Comparison of ENCODE assay signal across 18 cellular contexts in genomic region chr9:92313624-92314012, GRCh38. TPM values are rescaled to one million over a fixed set of nuclear protein-coding genes. Genes with fewer than 3 reads are reported as not detected.
DNase-seq lines count a peak whose midpoint lies in the region; ATAC-seq and TF ChIP-seq lines count a peak whose summit lies in the region.
"Had no signal": no experiment of that assay in that cellular context is flagged by ENCODE, and none has a peak within 500 bp of the region (broad histone marks: within the 10 kb centered on the region; RNA-seq: fewer than 3 reads in every experiment).

No MANE protein-coding gene starts in this region.

- H2AFZ ChIP-seq in neural progenitor cell (replicated peaks): no peak overlapping the region

- H3K36me3 ChIP-seq in neural progenitor cell: peaks cover 5% of the 10 kb centered on the region

- H3K4me2 ChIP-seq in neural progenitor cell: no peak overlapping the region

- H3K9ac ChIP-seq in neural progenitor cell: peak overlapping the region; percentile 42

- H3K27ac ChIP-seq in RWPE1 (peak overlapping the region; percentile 68), neural progenitor cell (no peak overlapping the region)
- H3K27ac ChIP-seq: pancreas, upper lobe of right lung had no signal

- no peaks in the 10 kb centered on the region for H3K27me3 ChIP-seq in neural progenitor cell
- H3K27me3 ChIP-seq: pancreas, upper lobe of right lung had no signal

- H3K9me3 Mint-ChIP-seq in activated CD4-positive, alpha-beta T cell treated with anti-CD3 and anti-CD28 coated beads for 36 hours (ENCODE audit: low read depth): no peaks in the 10 kb centered on the region
- no peaks in the 10 kb centered on the region for H3K9me3 Mint-ChIP-seq in activated CD4-positive, alpha-beta T cell treated with anti-CD3 and anti-CD28 coated beads, Interleukin-2, amount 10 ng/mL, durations not matched to agents 7 days and 5 days
- no peaks in the 10 kb centered on the region for H3K9me3 Mint-ChIP-seq in endothelial cell (ENCODE audit: unreplicated experiment)
- H3K9me3 Mint-ChIP-seq in neural progenitor cell: no peaks in the 10 kb centered on the region
- H3K9me3 Mint-ChIP-seq: CD8-positive, alpha-beta T cell had no signal

- TF ChIP-seq CTCF in RWPE1 (conservative IDR thresholded peaks at IDR 0.05; ENCODE audit: low read depth): no peak
- TF ChIP-seq CTCF in endothelial cell (IDR thresholded peaks at IDR 0.05; ENCODE audit: unreplicated experiment): no peak
- TF ChIP-seq CTCF in neural progenitor cell (IDR thresholded peaks at IDR 0.05): no peak

- POLR2A ChIA-PET in activated CD4-positive, alpha-beta T cell treated with anti-CD3 and anti-CD28 coated beads for 36 hours (lab: Charles Lee): interaction anchor here (0.7 kb wide), 1 partner anchor 15 kb away, joined by 4 read pairs; no protein-coding TSS in a partner anchor
- POLR2A ChIA-PET in activated CD4-positive, alpha-beta T cell treated with anti-CD3 and anti-CD28 coated beads, Interleukin-2, amount 10 ng/mL, durations not matched to agents 7 days and 5 days (lab: Charles Lee): no interaction called here
- POLR2A ChIA-PET in RWPE1 (lab: Yijun Ruan, JAX; ENCODE audit: low non-redundant PET): no interaction called here

- H3K4me1 ChIP-seq in neural progenitor cell: no peaks in the 10 kb centered on the region
- H3K4me1 ChIP-seq: upper lobe of right lung had no signal

- peak overlapping the region; percentile 12 for H3K27ac Mint-ChIP-seq in activated CD4-positive, alpha-beta T cell treated with anti-CD3 and anti-CD28 coated beads for 36 hours
- H3K27ac Mint-ChIP-seq in activated CD4-positive, alpha-beta T cell treated with anti-CD3 and anti-CD28 coated beads, Interleukin-2, amount 10 ng/mL, durations not matched to agents 7 days and 5 days: no peak overlapping the region
- H3K27ac Mint-ChIP-seq in endothelial cell (ENCODE audit: unreplicated experiment) (peak overlapping the region; percentile 89), neural progenitor cell (no peak overlapping the region)

- H3K36me3 Mint-ChIP-seq in activated CD4-positive, alpha-beta T cell treated with anti-CD3 and anti-CD28 coated beads for 36 hours (ENCODE audit: low read depth): peaks cover 78% of the 10 kb centered on the region
- peaks cover 69% of the 10 kb centered on the region for H3K36me3 Mint-ChIP-seq in activated CD4-positive, alpha-beta T cell treated with anti-CD3 and anti-CD28 coated beads, Interleukin-2, amount 10 ng/mL, durations not matched to agents 7 days and 5 days (ENCODE audit: low read depth)
- H3K36me3 Mint-ChIP-seq in endothelial cell (ENCODE audit: low read depth, unreplicated experiment) (peaks cover 22% of the 10 kb centered on the region), neural progenitor cell (peaks cover 11% of the 10 kb centered on the region)

- no peak overlapping the region for H3K4me3 Mint-ChIP-seq in activated CD4-positive, alpha-beta T cell treated with anti-CD3 and anti-CD28 coated beads for 36 hours
- no peak overlapping the region for H3K4me3 Mint-ChIP-seq in activated CD4-positive, alpha-beta T cell treated with anti-CD3 and anti-CD28 coated beads, Interleukin-2, amount 10 ng/mL, durations not matched to agents 7 days and 5 days
- no peak overlapping the region for H3K4me3 Mint-ChIP-seq in endothelial cell (ENCODE audit: unreplicated experiment)
- no peak overlapping the region for H3K4me3 Mint-ChIP-seq in neural progenitor cell
- H3K4me3 Mint-ChIP-seq: CD8-positive, alpha-beta T cell had no signal

- ATAC-seq in activated CD4-positive, alpha-beta T cell treated with anti-CD3 and anti-CD28 coated beads for 36 hours: no peak
- ATAC-seq in HG02981 (IDR thresholded peaks at IDR 0.05; ENCODE audit: unreplicated experiment) (no peak), HG02852 (IDR thresholded peaks at IDR 0.05; ENCODE audit: unreplicated experiment) (no peak)
- ATAC-seq: CD8-positive, alpha-beta T cell; left colon; pancreas; upper lobe of right lung had no signal

- no peaks in the 10 kb centered on the region for H4K20me1 ChIP-seq in neural progenitor cell (ENCODE audit: low read depth)

- no peak overlapping the region for H3K4me3 ChIP-seq in neural progenitor cell
- H3K4me3 ChIP-seq: pancreas, upper lobe of right lung had no signal

- DNase-seq in activated CD4-positive, alpha-beta T cell treated with anti-CD3 and anti-CD28 coated beads for 36 hours: no peak
- DNase-seq in activated CD4-positive, alpha-beta T cell treated with anti-CD3 and anti-CD28 coated beads, Interleukin-2, amount 10 ng/mL, durations not matched to agents 7 days and 5 days: no peak
- no peak for DNase-seq in RWPE1 (ENCODE audit: low spot score)
- no peak for DNase-seq in endothelial cell (ENCODE audit: low spot score)
- no peak for DNase-seq in neural progenitor cell (ENCODE audit: low spot score)
- DNase-seq in HCEC 1CT: no peak
- DNase-seq: activated gamma-delta T cell; CD8-positive, alpha-beta T cell; DND-41; IMR-90; left colon; NCI-H1930; NCI-H446 treated with DMSO at 0.1 percent for 48 hours; pancreas; stimulated activated naive CD4-positive, alpha-beta T cell treated with Interleukin-2 at 50 U/mL for 16 hours; upper lobe of right lung had no signal

- H3K27me3 Mint-ChIP-seq in activated CD4-positive, alpha-beta T cell treated with anti-CD3 and anti-CD28 coated beads for 36 hours: no peaks in the 10 kb centered on the region
- H3K27me3 Mint-ChIP-seq in activated CD4-positive, alpha-beta T cell treated with anti-CD3 and anti-CD28 coated beads, Interleukin-2, amount 10 ng/mL, durations not matched to agents 7 days and 5 days: no peaks in the 10 kb centered on the region
- H3K27me3 Mint-ChIP-seq in endothelial cell (ENCODE audit: unreplicated experiment) (peaks cover 2% of the 10 kb centered on the region), neural progenitor cell (ENCODE audit: insufficient read depth, low read depth) (no peaks in the 10 kb centered on the region)

- CTCF ChIA-PET in activated CD4-positive, alpha-beta T cell treated with anti-CD3 and anti-CD28 coated beads for 36 hours (lab: Charles Lee): interaction anchor here (1.1 to 1.7 kb wide), 4 partner anchors 8 to 179 kb away, joined by 3 to 5 read pairs (median 4); no protein-coding TSS in a partner anchor
- CTCF ChIA-PET in activated CD4-positive, alpha-beta T cell treated with anti-CD3 and anti-CD28 coated beads, Interleukin-2, amount 10 ng/mL, durations not matched to agents 7 days and 5 days (lab: Charles Lee): interaction anchor here (1.0 kb wide), 1 partner anchor 12 kb away, joined by 3 read pairs; no protein-coding TSS in a partner anchor
- CTCF ChIA-PET in RWPE1 (lab: Yijun Ruan, JAX): no interaction called here

- H3K9me3 ChIP-seq in neural progenitor cell (ENCODE audit: low read depth): no peaks in the 10 kb centered on the region
- H3K9me3 ChIP-seq: pancreas, upper lobe of right lung had no signal

- peaks cover 45% of the 10 kb centered on the region for H3K4me1 Mint-ChIP-seq in activated CD4-positive, alpha-beta T cell treated with anti-CD3 and anti-CD28 coated beads for 36 hours
- peaks cover 42% of the 10 kb centered on the region for H3K4me1 Mint-ChIP-seq in activated CD4-positive, alpha-beta T cell treated with anti-CD3 and anti-CD28 coated beads, Interleukin-2, amount 10 ng/mL, durations not matched to agents 7 days and 5 days
- H3K4me1 Mint-ChIP-seq in endothelial cell (ENCODE audit: unreplicated experiment): peaks cover 17% of the 10 kb centered on the region
- no peaks in the 10 kb centered on the region for H3K4me1 Mint-ChIP-seq in neural progenitor cell

- intact Hi-C loops in activated CD4-positive, alpha-beta T cell treated with anti-CD3 and anti-CD28 coated beads for 36 hours (cut with DNase I, micrococcal nuclease): no loop called here

- no peaks in the 10 kb centered on the region for H3F3A ChIP-seq in neural progenitor cell (ENCODE audit: low read depth)

- peaks cover 5% of the 10 kb centered on the region for H3K79me2 ChIP-seq in neural progenitor cell (ENCODE audit: low read depth)

RNA-seq across cellular contexts. Expression of gene NOL8, which starts 11.5 kb away (rescaled TPM):
- total RNA-seq in activated CD4-positive, alpha-beta T cell treated with anti-CD3 and anti-CD28 coated beads for 36 hours: 10 to 100 TPM; 57.7 to 80.2 TPM
- total RNA-seq in activated CD4-positive, alpha-beta T cell treated with anti-CD3 and anti-CD28 coated beads, Interleukin-2, amount 10 ng/mL, durations not matched to agents 7 days and 5 days: 10 to 100 TPM; 58.0 to 73.0 TPM
- 28.2 TPM for total RNA-seq in endothelial cell (ENCODE audit: unreplicated experiment)
- 15.2 and 21.0 TPM in 2 replicates for total RNA-seq in neural progenitor cell (ENCODE audit: low replicate concordance)

RNA-seq across cellular contexts. Expression of gene CENPP, which starts 12.1 kb away (rescaled TPM):
- total RNA-seq in activated CD4-positive, alpha-beta T cell treated with anti-CD3 and anti-CD28 coated beads for 36 hours: 10 to 100 TPM; 22.8 to 32.3 TPM
- 10 to 100 TPM; 23.3 to 31.6 TPM for total RNA-seq in activated CD4-positive, alpha-beta T cell treated with anti-CD3 and anti-CD28 coated beads, Interleukin-2, amount 10 ng/mL, durations not matched to agents 7 days and 5 days
- total RNA-seq in endothelial cell (ENCODE audit: unreplicated experiment) (4.5 TPM), neural progenitor cell (ENCODE audit: low replicate concordance) (5.5 and 10.7 TPM in 2 replicates)

RNA-seq across cellular contexts. Expression of gene IARS1, which starts 20.1 kb away (rescaled TPM):
- total RNA-seq in activated CD4-positive, alpha-beta T cell treated with anti-CD3 and anti-CD28 coated beads for 36 hours: 100 to 1,000 TPM; 261 to 286 TPM
- 100 to 1,000 TPM; 123 to 128 TPM for total RNA-seq in activated CD4-positive, alpha-beta T cell treated with anti-CD3 and anti-CD28 coated beads, Interleukin-2, amount 10 ng/mL, durations not matched to agents 7 days and 5 days
- total RNA-seq in endothelial cell (ENCODE audit: unreplicated experiment) (76.1 TPM), neural progenitor cell (ENCODE audit: low replicate concordance) (180 and 260 TPM in 2 replicates)

Comparison
In these comparisons a context has a peak if more than half of its experiments do, and no peak if none do; other contexts are left out.
1. H3K27ac Mint-ChIP-seq: peak in activated CD4-positive, alpha-beta T cell treated with anti-CD3 and anti-CD28 coated beads for 36 hours (single experiment) and endothelial cell (single experiment); none in activated CD4-positive, alpha-beta T cell treated with anti-CD3 and anti-CD28 coated beads, Interleukin-2, amount 10 ng/mL, durations not matched to agents 7 days and 5 days (single experiment) and neural progenitor cell (single experiment).